Comparison of ENCODE assay signal across 1 cellular context in genomic region chr20:41076776-41077175, GRCh38.
TF ChIP-seq lines count a peak whose summit lies in the region.

No MANE protein-coding gene starts in this region.

TF ChIP-seq in HepG2, 621 proteins besides CTCF, POLR2A, EP300 and RAD21:
- TF ChIP-seq KAT7 (CRISPR knock-in tag; IDR thresholded peaks at IDR 0.05; ENCODE audit: borderline replicate concordance) = no peak
- TF ChIP-seq ZNF589 (CRISPR knock-in tag; conservative IDR thresholded peaks at IDR 0.05) = no peak
- TF ChIP-seq PHF21A (CRISPR knock-in tag; IDR thresholded peaks at IDR 0.05) = no peak
- TF ChIP-seq SP1 (IDR thresholded peaks at IDR 0.05) = no peak
- no peak for TF ChIP-seq SP1 (CRISPR knock-in tag; IDR thresholded peaks at IDR 0.05)
- TF ChIP-seq SNRNP70 (IDR thresholded peaks at IDR 0.05; ENCODE audit: low read depth, low read length) = no peak
